1 cellular context compared by ENCODE assay signal in the genomic region with DNA sequence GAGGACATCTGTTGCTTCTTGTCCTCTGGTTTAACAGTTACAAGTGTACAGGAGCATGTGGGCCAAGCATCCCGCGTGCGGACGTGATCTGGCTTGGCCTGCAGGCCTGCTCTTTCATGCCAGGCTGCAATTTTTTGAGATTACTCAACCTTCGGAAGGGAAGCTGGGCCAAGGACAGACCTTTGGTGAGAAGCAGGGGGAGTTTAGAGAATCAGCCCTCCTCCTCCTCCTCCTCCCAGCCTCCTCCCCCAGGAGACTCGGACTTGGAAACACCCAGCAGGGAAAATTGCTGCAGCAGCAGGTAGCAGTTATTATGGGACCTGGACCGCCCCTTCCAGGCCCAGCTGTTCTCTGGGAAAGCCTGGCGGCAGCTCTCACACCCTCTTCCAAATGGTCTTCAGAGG.
TF ChIP-seq lines count a peak whose summit lies in the region.

No MANE protein-coding gene starts in this region.

TF ChIP-seq in K562, 482 proteins besides CTCF, POLR2A, EP300 and RAD21:
- TF ChIP-seq BHLHE40 (IDR thresholded peaks at IDR 0.05; ENCODE audit: low read length) (no peak), ARHGAP35 (IDR thresholded peaks at IDR 0.05; ENCODE audit: partially characterized antibody) (no peak), MEF2A (IDR thresholded peaks at IDR 0.05; ENCODE audit: control insufficient read depth, low read depth, low read length) (no peak), SMARCE1 (IDR thresholded peaks at IDR 0.05) (no peak), TEAD1 (CRISPR knock-in tag; IDR thresholded peaks at IDR 0.05) (0 out of 4 replicates have a peak, but pooled peaks of 1 of the 2 experiments have one; percentile 25), ZNF263 (CRISPR knock-in tag; IDR thresholded peaks at IDR 0.05; ENCODE audit: borderline replicate concordance) (peak; percentile 46; the same call in 1 of the 2 replicates), HIVEP1 (CRISPR knock-in tag; IDR thresholded peaks at IDR 0.05) (no peak), FIP1L1 (IDR thresholded peaks at IDR 0.05; ENCODE audit: low read depth, low read length, poor library complexity, severe bottlenecking) (no peak), FOXA3 (CRISPR knock-in tag; conservative IDR thresholded peaks at IDR 0.05 in 1 of 2, IDR thresholded peaks at IDR 0.05 in 1 of 2) (no peak), MTA2 (IDR thresholded peaks at IDR 0.05; ENCODE audit: low read depth) (no peak), CBFA2T2 (conservative IDR thresholded peaks at IDR 0.05) (no peak), POLR3A (IDR thresholded peaks at IDR 0.05; ENCODE audit: borderline replicate concordance, extremely low read depth, insufficient read depth, insufficient read length) (no peak)
- TF ChIP-seq, protein P1, sequence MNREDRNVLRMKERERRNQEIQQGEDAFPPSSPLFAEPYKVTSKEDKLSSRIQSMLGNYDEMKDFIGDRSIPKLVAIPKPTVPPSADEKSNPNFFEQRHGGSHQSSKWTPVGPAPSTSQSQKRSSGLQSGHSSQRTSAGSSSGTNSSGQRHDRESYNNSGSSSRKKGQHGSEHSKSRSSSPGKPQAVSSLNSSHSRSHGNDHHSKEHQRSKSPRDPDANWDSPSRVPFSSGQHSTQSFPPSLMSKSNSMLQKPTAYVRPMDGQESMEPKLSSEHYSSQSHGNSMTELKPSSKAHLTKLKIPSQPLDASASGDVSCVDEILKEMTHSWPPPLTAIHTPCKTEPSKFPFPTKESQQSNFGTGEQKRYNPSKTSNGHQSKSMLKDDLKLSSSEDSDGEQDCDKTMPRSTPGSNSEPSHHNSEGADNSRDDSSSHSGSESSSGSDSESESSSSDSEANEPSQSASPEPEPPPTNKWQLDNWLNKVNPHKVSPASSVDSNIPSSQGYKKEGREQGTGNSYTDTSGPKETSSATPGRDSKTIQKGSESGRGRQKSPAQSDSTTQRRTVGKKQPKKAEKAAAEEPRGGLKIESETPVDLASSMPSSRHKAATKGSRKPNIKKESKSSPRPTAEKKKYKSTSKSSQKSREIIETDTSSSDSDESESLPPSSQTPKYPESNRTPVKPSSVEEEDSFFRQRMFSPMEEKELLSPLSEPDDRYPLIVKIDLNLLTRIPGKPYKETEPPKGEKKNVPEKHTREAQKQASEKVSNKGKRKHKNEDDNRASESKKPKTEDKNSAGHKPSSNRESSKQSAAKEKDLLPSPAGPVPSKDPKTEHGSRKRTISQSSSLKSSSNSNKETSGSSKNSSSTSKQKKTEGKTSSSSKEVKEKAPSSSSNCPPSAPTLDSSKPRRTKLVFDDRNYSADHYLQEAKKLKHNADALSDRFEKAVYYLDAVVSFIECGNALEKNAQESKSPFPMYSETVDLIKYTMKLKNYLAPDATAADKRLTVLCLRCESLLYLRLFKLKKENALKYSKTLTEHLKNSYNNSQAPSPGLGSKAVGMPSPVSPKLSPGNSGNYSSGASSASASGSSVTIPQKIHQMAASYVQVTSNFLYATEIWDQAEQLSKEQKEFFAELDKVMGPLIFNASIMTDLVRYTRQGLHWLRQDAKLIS (CRISPR knock-in tag; IDR thresholded peaks at IDR 0.05): no peak
- TF ChIP-seq, protein P2, sequence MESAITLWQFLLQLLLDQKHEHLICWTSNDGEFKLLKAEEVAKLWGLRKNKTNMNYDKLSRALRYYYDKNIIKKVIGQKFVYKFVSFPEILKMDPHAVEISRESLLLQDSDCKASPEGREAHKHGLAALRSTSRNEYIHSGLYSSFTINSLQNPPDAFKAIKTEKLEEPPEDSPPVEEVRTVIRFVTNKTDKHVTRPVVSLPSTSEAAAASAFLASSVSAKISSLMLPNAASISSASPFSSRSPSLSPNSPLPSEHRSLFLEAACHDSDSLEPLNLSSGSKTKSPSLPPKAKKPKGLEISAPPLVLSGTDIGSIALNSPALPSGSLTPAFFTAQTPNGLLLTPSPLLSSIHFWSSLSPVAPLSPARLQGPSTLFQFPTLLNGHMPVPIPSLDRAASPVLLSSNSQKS (CRISPR knock-in tag; IDR thresholded peaks at IDR 0.05): no peak
- TF ChIP-seq, protein P3, sequence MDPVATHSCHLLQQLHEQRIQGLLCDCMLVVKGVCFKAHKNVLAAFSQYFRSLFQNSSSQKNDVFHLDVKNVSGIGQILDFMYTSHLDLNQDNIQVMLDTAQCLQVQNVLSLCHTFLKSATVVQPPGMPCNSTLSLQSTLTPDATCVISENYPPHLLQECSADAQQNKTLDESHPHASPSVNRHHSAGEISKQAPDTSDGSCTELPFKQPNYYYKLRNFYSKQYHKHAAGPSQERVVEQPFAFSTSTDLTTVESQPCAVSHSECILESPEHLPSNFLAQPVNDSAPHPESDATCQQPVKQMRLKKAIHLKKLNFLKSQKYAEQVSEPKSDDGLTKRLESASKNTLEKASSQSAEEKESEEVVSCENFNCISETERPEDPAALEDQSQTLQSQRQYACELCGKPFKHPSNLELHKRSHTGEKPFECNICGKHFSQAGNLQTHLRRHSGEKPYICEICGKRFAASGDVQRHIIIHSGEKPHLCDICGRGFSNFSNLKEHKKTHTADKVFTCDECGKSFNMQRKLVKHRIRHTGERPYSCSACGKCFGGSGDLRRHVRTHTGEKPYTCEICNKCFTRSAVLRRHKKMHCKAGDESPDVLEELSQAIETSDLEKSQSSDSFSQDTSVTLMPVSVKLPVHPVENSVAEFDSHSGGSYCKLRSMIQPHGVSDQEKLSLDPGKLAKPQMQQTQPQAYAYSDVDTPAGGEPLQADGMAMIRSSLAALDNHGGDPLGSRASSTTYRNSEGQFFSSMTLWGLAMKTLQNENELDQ (CRISPR knock-in tag; IDR thresholded peaks at IDR 0.05; ENCODE audit: borderline replicate concordance): no peak
- TF ChIP-seq, protein P4, sequence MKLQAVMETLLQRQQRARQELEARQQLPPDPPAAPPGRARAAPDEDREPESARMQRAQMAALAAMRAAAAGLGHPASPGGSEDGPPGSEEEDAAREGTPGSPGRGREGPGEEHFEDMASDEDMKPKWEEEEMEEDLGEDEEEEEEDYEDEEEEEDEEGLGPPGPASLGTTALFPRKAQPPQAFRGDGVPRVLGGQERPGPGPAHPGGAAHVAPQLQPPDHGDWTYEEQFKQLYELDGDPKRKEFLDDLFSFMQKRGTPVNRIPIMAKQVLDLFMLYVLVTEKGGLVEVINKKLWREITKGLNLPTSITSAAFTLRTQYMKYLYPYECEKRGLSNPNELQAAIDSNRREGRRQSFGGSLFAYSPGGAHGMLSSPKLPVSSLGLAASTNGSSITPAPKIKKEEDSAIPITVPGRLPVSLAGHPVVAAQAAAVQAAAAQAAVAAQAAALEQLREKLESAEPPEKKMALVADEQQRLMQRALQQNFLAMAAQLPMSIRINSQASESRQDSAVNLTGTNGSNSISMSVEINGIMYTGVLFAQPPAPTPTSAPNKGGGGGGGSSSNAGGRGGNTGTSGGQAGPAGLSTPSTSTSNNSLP (IDR thresholded peaks at IDR 0.05; ENCODE audit: borderline replicate concordance, low read depth, low read length): no peak
- TF ChIP-seq, protein P5, sequence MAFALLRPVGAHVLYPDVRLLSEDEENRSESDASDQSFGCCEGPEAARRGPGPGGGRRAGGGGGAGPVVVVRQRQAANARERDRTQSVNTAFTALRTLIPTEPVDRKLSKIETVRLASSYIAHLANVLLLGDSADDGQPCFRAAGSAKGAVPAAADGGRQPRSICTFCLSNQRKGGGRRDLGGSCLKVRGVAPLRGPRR (CRISPR knock-in tag; IDR thresholded peaks at IDR 0.05): no peak
- TF ChIP-seq, protein P6, sequence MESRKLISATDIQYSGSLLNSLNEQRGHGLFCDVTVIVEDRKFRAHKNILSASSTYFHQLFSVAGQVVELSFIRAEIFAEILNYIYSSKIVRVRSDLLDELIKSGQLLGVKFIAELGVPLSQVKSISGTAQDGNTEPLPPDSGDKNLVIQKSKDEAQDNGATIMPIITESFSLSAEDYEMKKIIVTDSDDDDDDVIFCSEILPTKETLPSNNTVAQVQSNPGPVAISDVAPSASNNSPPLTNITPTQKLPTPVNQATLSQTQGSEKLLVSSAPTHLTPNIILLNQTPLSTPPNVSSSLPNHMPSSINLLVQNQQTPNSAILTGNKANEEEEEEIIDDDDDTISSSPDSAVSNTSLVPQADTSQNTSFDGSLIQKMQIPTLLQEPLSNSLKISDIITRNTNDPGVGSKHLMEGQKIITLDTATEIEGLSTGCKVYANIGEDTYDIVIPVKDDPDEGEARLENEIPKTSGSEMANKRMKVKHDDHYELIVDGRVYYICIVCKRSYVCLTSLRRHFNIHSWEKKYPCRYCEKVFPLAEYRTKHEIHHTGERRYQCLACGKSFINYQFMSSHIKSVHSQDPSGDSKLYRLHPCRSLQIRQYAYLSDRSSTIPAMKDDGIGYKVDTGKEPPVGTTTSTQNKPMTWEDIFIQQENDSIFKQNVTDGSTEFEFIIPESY (CRISPR knock-in tag; IDR thresholded peaks at IDR 0.05): peak; percentile 92
